ENCODE assay signal across 23 cellular contexts in genomic region chr2:136127356-136127755, GRCh38. TPM values are rescaled to one million over a fixed set of nuclear protein-coding genes. Genes with fewer than 3 reads are reported as not detected.
DNase-seq lines count a peak whose midpoint lies in the region; ATAC-seq, FAIRE-seq and TF ChIP-seq lines count a peak whose summit lies in the region.
"Had no signal": no experiment of that assay in that cellular context is flagged by ENCODE, and none has a peak within 500 bp of the region (broad histone marks: within the 10 kb centered on the region; RNA-seq: fewer than 3 reads in every experiment).

No MANE protein-coding gene starts in this region.

- no peak for ATAC-seq in activated naive CD8-positive, alpha-beta T cell treated with anti-CD3 and anti-CD28 coated beads, Interleukin-2, amount 50 U/mL, for 24 hours
- no peak for ATAC-seq in stimulated activated naive CD8-positive, alpha-beta T cell treated with anti-CD3 and anti-CD28 coated beads, Interleukin-15, amount 100 ng/mL, for 72 hours
- ATAC-seq in pancreas = no peak
- ATAC-seq: K562, right cardiac atrium, WTC11 had no signal

- FAIRE-seq in pancreas (lab: Jason Lieb, UNC) = no peak
- FAIRE-seq: islet of Langerhans, K562, urothelium cell line had no signal

- TF ChIP-seq CTCF in OCI-LY1 (IDR thresholded peaks at IDR 0.05; ENCODE audit: low read length) (no peak), endodermal cell (conservative IDR thresholded peaks at IDR 0.05) (no peak), left ventricle myocardium inferior (IDR thresholded peaks at IDR 0.05; ENCODE audit: borderline replicate concordance) (no peak), pancreas (IDR thresholded peaks at IDR 0.05) (no peak)

- H3K36me3 Mint-ChIP-seq in activated naive CD8-positive, alpha-beta T cell = no peaks in the 10 kb centered on the region
- no peaks in the 10 kb centered on the region for H3K36me3 Mint-ChIP-seq in activated naive CD8-positive, alpha-beta T cell treated with anti-CD3 and anti-CD28 coated beads, Interleukin-2, amount 50 U/mL, for 24 hours (ENCODE audit: low read depth)
- no peaks in the 10 kb centered on the region for H3K36me3 Mint-ChIP-seq in endodermal cell (ENCODE audit: low read depth)
- H3K36me3 Mint-ChIP-seq: WTC11 had no signal

- H2AFZ ChIP-seq in OCI-LY1 (ENCODE audit: low read length) = no peak overlapping the region

- H3K27me3 Mint-ChIP-seq in activated naive CD8-positive, alpha-beta T cell = no peaks in the 10 kb centered on the region
- H3K27me3 Mint-ChIP-seq in activated naive CD8-positive, alpha-beta T cell treated with anti-CD3 and anti-CD28 coated beads, Interleukin-2, amount 50 U/mL, for 24 hours = no peaks in the 10 kb centered on the region
- H3K27me3 Mint-ChIP-seq in endodermal cell (ENCODE audit: insufficient read depth) = no peaks in the 10 kb centered on the region
- H3K27me3 Mint-ChIP-seq in stimulated activated naive CD8-positive, alpha-beta T cell treated with anti-CD3 and anti-CD28 coated beads, Interleukin-15, amount 100 ng/mL, for 72 hours = peaks cover 6% of the 10 kb centered on the region

- no peak for DNase-seq in activated naive CD8-positive, alpha-beta T cell treated with anti-CD3 and anti-CD28 coated beads, Interleukin-2, amount 50 U/mL, for 24 hours
- DNase-seq in endodermal cell (no peak), left ventricle myocardium inferior (no peak), pancreas (no peak)
- no peak for DNase-seq in stimulated activated naive CD8-positive, alpha-beta T cell treated with anti-CD3 and anti-CD28 coated beads, Interleukin-15, amount 100 ng/mL, for 72 hours
- DNase-seq in stimulated activated CD4-positive, alpha-beta T cell treated with anti-CD3 and anti-CD28 coated beads, Interleukin-4, amount 100 ng/mL, for 1 hour = no peak
- DNase-seq: activated CD4-positive, alpha-beta memory T cell treated with anti-CD3 and anti-CD28 coated beads, Interleukin-2, amount 10 ng/mL, durations not matched to agents 7 days and 5 days; activated naive CD4-positive, alpha-beta T cell treated with anti-CD3 and anti-CD28 coated beads, Interleukin-2, amount 50 U/mL, for 16 hours; foreskin melanocyte; hippocampal formation; NCI-H146; occipital lobe; right cardiac atrium; stimulated activated CD8-positive, alpha-beta memory T cell treated with anti-CD3 and anti-CD28 coated beads, Interleukin-4, amount 100 ng/mL, for 48 hours; T1000 had no signal

- intact Hi-C loops in left ventricle myocardium inferior (cut with micrococcal nuclease) = no loop called here
- intact Hi-C loops in pancreas (cut with DNase I) = no loop called here

- H3K27ac ChIP-seq in OCI-LY1 (ENCODE audit: low read depth, low read length, poor library complexity, severe bottlenecking) = no peak overlapping the region
- H3K27ac ChIP-seq in endodermal cell (ENCODE audit: low read depth, low read length) = no peak overlapping the region
- H3K27ac ChIP-seq in left ventricle myocardium inferior (replicated peaks) = no peak overlapping the region
- H3K27ac ChIP-seq in pancreas = no peak overlapping the region
- H3K27ac ChIP-seq: C4-2B, suprapubic skin had no signal

- H3K9me3 Mint-ChIP-seq in activated naive CD8-positive, alpha-beta T cell (ENCODE audit: low read depth) = no peaks in the 10 kb centered on the region
- no peaks in the 10 kb centered on the region for H3K9me3 Mint-ChIP-seq in activated naive CD8-positive, alpha-beta T cell treated with anti-CD3 and anti-CD28 coated beads, Interleukin-2, amount 50 U/mL, for 24 hours
- H3K9me3 Mint-ChIP-seq in endodermal cell = no peaks in the 10 kb centered on the region
- no peaks in the 10 kb centered on the region for H3K9me3 Mint-ChIP-seq in stimulated activated naive CD8-positive, alpha-beta T cell treated with anti-CD3 and anti-CD28 coated beads, Interleukin-15, amount 100 ng/mL, for 72 hours
- H3K9me3 Mint-ChIP-seq: activated CD4-positive, alpha-beta memory T cell treated with anti-CD3 and anti-CD28 coated beads, Interleukin-2, amount 10 ng/mL, durations not matched to agents 7 days and 5 days; WTC11 had no signal

- no peaks in the 10 kb centered on the region; the same call in 1 of the 2 replicates for H3F3A ChIP-seq in OCI-LY1 (ENCODE audit: insufficient read depth, low read length)

- H3K4me2 ChIP-seq in OCI-LY1 (ENCODE audit: low read length) = peak overlapping the region; percentile 48; the same call in 1 of the 2 replicates

- H3K4me3 ChIP-seq in OCI-LY1 (ENCODE audit: low read depth, low read length, poor library complexity, severe bottlenecking) = no peak overlapping the region
- peak overlapping the region; percentile 59 for H3K4me3 ChIP-seq in endodermal cell (ENCODE audit: low read length)
- no peak overlapping the region for H3K4me3 ChIP-seq in left ventricle myocardium inferior
- H3K4me3 ChIP-seq in pancreas = no peak overlapping the region
- H3K4me3 ChIP-seq: K562, suprapubic skin had no signal

- peaks cover 95% of the 10 kb centered on the region for H3K4me1 Mint-ChIP-seq in activated naive CD8-positive, alpha-beta T cell (ENCODE audit: low read depth)
- H3K4me1 Mint-ChIP-seq in activated naive CD8-positive, alpha-beta T cell treated with anti-CD3 and anti-CD28 coated beads, Interleukin-2, amount 50 U/mL, for 24 hours = peaks cover 97% of the 10 kb centered on the region
- peaks cover 87% of the 10 kb centered on the region for H3K4me1 Mint-ChIP-seq in endodermal cell
- H3K4me1 Mint-ChIP-seq in stimulated activated naive CD8-positive, alpha-beta T cell treated with anti-CD3 and anti-CD28 coated beads, Interleukin-15, amount 100 ng/mL, for 72 hours = peaks cover 98% of the 10 kb centered on the region

- no peaks in the 10 kb centered on the region for H3K36me3 ChIP-seq in OCI-LY1 (ENCODE audit: insufficient read depth, low read length)
- H3K36me3 ChIP-seq in endodermal cell (ENCODE audit: control insufficient read depth, insufficient read depth, low read length) = no peaks in the 10 kb centered on the region
- no peaks in the 10 kb centered on the region for H3K36me3 ChIP-seq in left ventricle myocardium inferior
- no peaks in the 10 kb centered on the region for H3K36me3 ChIP-seq in pancreas
- H3K36me3 ChIP-seq: suprapubic skin had no signal

- H3K27me3 ChIP-seq in OCI-LY1 (ENCODE audit: insufficient read depth, low read length) = no peaks in the 10 kb centered on the region
- no peaks in the 10 kb centered on the region for H3K27me3 ChIP-seq in endodermal cell (ENCODE audit: control insufficient read depth, insufficient read depth, low read length, poor library complexity, severe bottlenecking)
- H3K27me3 ChIP-seq in left ventricle myocardium inferior (ENCODE audit: low read depth) = peaks cover 50% of the 10 kb centered on the region
- H3K27me3 ChIP-seq in pancreas = no peaks in the 10 kb centered on the region

- H3K79me2 ChIP-seq in OCI-LY1 (ENCODE audit: insufficient read depth, low read length) = no peaks in the 10 kb centered on the region

- WGBS in endodermal cell (ENCODE audit: insufficient coverage in 1 of 2, insufficient read length in 1 of 2), 2 experiments = 85 to 96% methylated on average over 4 to 6 of the region's 6 CpGs
- WGBS in pancreas, 2 donors = 80 to 88% methylated on average over 6 of the region's 6 CpGs

- H3K4me3 Mint-ChIP-seq in activated naive CD8-positive, alpha-beta T cell = peak overlapping the region; percentile 56
- H3K4me3 Mint-ChIP-seq in activated naive CD8-positive, alpha-beta T cell treated with anti-CD3 and anti-CD28 coated beads, Interleukin-2, amount 50 U/mL, for 24 hours = no peak overlapping the region
- H3K4me3 Mint-ChIP-seq in endodermal cell = no peak overlapping the region
- peak overlapping the region; percentile 1 to 50 for H3K4me3 Mint-ChIP-seq in stimulated activated naive CD8-positive, alpha-beta T cell treated with anti-CD3 and anti-CD28 coated beads, Interleukin-15, amount 100 ng/mL, for 72 hours
- H3K4me3 Mint-ChIP-seq: activated CD4-positive, alpha-beta memory T cell treated with anti-CD3 and anti-CD28 coated beads, Interleukin-2, amount 10 ng/mL, durations not matched to agents 7 days and 5 days; WTC11 had no signal

- H3K4me1 ChIP-seq in OCI-LY1 (ENCODE audit: insufficient read depth, low read length, severe bottlenecking) (peaks cover 91% of the 10 kb centered on the region), endodermal cell (ENCODE audit: control insufficient read depth, insufficient read depth, low read length) (peaks cover 30% of the 10 kb centered on the region), left ventricle myocardium inferior (peaks cover 10% of the 10 kb centered on the region), pancreas (no peaks in the 10 kb centered on the region)
- H3K4me1 ChIP-seq: suprapubic skin had no signal

- H3K27ac Mint-ChIP-seq in activated naive CD8-positive, alpha-beta T cell = peak overlapping the region; percentile 76
- no peak overlapping the region for H3K27ac Mint-ChIP-seq in activated naive CD8-positive, alpha-beta T cell treated with anti-CD3 and anti-CD28 coated beads, Interleukin-2, amount 50 U/mL, for 24 hours
- peak overlapping the region; percentile 61 for H3K27ac Mint-ChIP-seq in endodermal cell
- H3K27ac Mint-ChIP-seq in stimulated activated naive CD8-positive, alpha-beta T cell treated with anti-CD3 and anti-CD28 coated beads, Interleukin-15, amount 100 ng/mL, for 72 hours = peak overlapping the region in 1 of 2 donors; percentile 23
- H3K27ac Mint-ChIP-seq: activated CD4-positive, alpha-beta memory T cell treated with anti-CD3 and anti-CD28 coated beads, Interleukin-2, amount 10 ng/mL, durations not matched to agents 7 days and 5 days; WTC11 had no signal

- no peaks in the 10 kb centered on the region for H3K9me2 ChIP-seq in OCI-LY1 (ENCODE audit: low read depth, low read length)

- no peaks in the 10 kb centered on the region for H4K20me1 ChIP-seq in OCI-LY1 (ENCODE audit: insufficient read depth, low read length)

- H3K9ac ChIP-seq in OCI-LY1 (ENCODE audit: low read length) = no peak overlapping the region
- peak overlapping the region; percentile 38 for H3K9ac ChIP-seq in endodermal cell (ENCODE audit: extremely low read depth, low read length, poor library complexity, severe bottlenecking)

- no peaks in the 10 kb centered on the region for H3K9me3 ChIP-seq in OCI-LY1 (ENCODE audit: low read length)
- H3K9me3 ChIP-seq in endodermal cell (ENCODE audit: control insufficient read depth, low read length) = no peaks in the 10 kb centered on the region
- no peaks in the 10 kb centered on the region for H3K9me3 ChIP-seq in left ventricle myocardium inferior (replicated peaks)
- no peaks in the 10 kb centered on the region for H3K9me3 ChIP-seq in pancreas
- H3K9me3 ChIP-seq: suprapubic skin had no signal

RNA-seq across cellular contexts. Expression of gene CXCR4, which starts 9.4 kb away (rescaled TPM):
- 100 to 1,000 TPM; 287 to 454 TPM for total RNA-seq in endodermal cell
- 303 TPM for polyA plus RNA-seq in endodermal cell (2013, experiment 1 of 2)
- polyA plus RNA-seq in endodermal cell (2013, experiment 2 of 2) = 293 TPM
- 3.2 TPM for total RNA-seq in left ventricle myocardium inferior
- 10 to 100 TPM in 2 of 6 donors, 1 to 10 TPM in 3, under 1 TPM in 1; 0.31 to 20.4 (median 2.0) TPM for total RNA-seq in pancreas
- 1 to 10 TPM; 1.4 to 1.6 TPM for polyA plus RNA-seq in pancreas

Comparison
In these comparisons a context has a peak if more than half of its experiments do, and no peak if none do; other contexts are left out.
1. H3K4me3 Mint-ChIP-seq: peak in activated naive CD8-positive, alpha-beta T cell (single experiment) and stimulated activated naive CD8-positive, alpha-beta T cell treated with anti-CD3 and anti-CD28 coated beads, Interleukin-15, amount 100 ng/mL, for 72 hours (2 of 2); none in activated naive CD8-positive, alpha-beta T cell treated with anti-CD3 and anti-CD28 coated beads, Interleukin-2, amount 50 U/mL, for 24 hours (single experiment) and endodermal cell (single experiment).
2. RNA of gene CXCR4, which starts 9.4 kb away (total RNA-seq): 287 to 454 TPM in endodermal cell; 3.2 TPM in left ventricle myocardium inferior (single experiment) and 0.31 to 20.4 TPM in pancreas; every median in the first group is over 10 times any median in the second.